Comparison of ENCODE assay signal across 22 cellular contexts in genomic region chr17:64001091-64001579, GRCh38. TPM values are rescaled to one million over a fixed set of nuclear protein-coding genes. Genes with fewer than 3 reads are reported as not detected.
DNase-seq lines count a peak whose midpoint lies in the region; ATAC-seq, FAIRE-seq and TF ChIP-seq lines count a peak whose summit lies in the region.
"Had no signal": no experiment of that assay in that cellular context is flagged by ENCODE, and none has a peak within 500 bp of the region (broad histone marks: within the 10 kb centered on the region; RNA-seq: fewer than 3 reads in every experiment).

No MANE protein-coding gene starts in this region.

- H3K56ac ChIP-seq in H9 (ENCODE audit: insufficient read length, low read depth, low read length) = no peak overlapping the region

- H2BK120ac ChIP-seq in H9 (ENCODE audit: low read depth, low read length, poor library complexity, severe bottlenecking) = no peak overlapping the region

- no peak overlapping the region for H3K4ac ChIP-seq in H9 (ENCODE audit: low read depth, low read length)

- TF ChIP-seq EP300 in HepG2 (IDR thresholded peaks at IDR 0.05; ENCODE audit: low read depth in 2 of 2, low read length in 2 of 2) (no peak), HepG2 (CRISPR knock-in tag; IDR thresholded peaks at IDR 0.05; ENCODE audit: borderline replicate concordance) (no peak)

- CTCF ChIA-PET in HepG2 (lab: Yijun Ruan, JAX; ENCODE audit: low intra/inter-chr PET ratio, low total read pairs) = no interaction called here

- H3K9me3 ChIP-seq in H9 (ENCODE audit: control insufficient read depth, low read depth, low read length) (no peaks in the 10 kb centered on the region), HepG2 (ENCODE audit: low read length) (no peaks in the 10 kb centered on the region)
- H3K9me3 ChIP-seq: pancreas had no signal

- no peaks in the 10 kb centered on the region for H3K36me3 ChIP-seq in HepG2 (replicated peaks in 1 of 2; ENCODE audit: control insufficient read depth in 1 of 2, insufficient read depth in 2 of 2, low read length in 2 of 2)
- H3K36me3 ChIP-seq: pancreas had no signal

- H3K79me2 ChIP-seq in H9 (ENCODE audit: insufficient read depth, low read length) (no peaks in the 10 kb centered on the region), HepG2 (ENCODE audit: insufficient read depth, low read length) (no peaks in the 10 kb centered on the region)

- H3K23ac ChIP-seq in H9 (ENCODE audit: insufficient read length, low read depth, low read length) = no peak overlapping the region

- H4K5ac ChIP-seq in H9 (ENCODE audit: insufficient read length, low read depth, low read length) = no peak overlapping the region

- H3K27ac ChIP-seq in H9 (ENCODE audit: insufficient read length, low read depth, low read length) (no peak overlapping the region), HepG2 (ENCODE audit: extremely low read length, insufficient read depth, low read length) (no peak overlapping the region)
- H3K27ac ChIP-seq: pancreas had no signal

- FAIRE-seq in HepG2 (lab: Jason Lieb, UNC) = no peak
- FAIRE-seq: A204.1, GM12891, H54, pancreas, urothelium cell line had no signal

- POLR2A ChIA-PET in HepG2 (lab: Yijun Ruan, JAX) = interaction anchor here (0.5 kb wide), 1 partner anchor 713 kb away, joined by 3 read pairs; no protein-coding TSS in a partner anchor

- no peak overlapping the region for H2BK15ac ChIP-seq in H9 (ENCODE audit: low read depth, low read length)

- no peak overlapping the region for H3K27ac Mint-ChIP-seq in H9
- peak overlapping the region; percentile 64 for H3K27ac Mint-ChIP-seq in stimulated activated effector memory CD8-positive, alpha-beta T cell treated with anti-CD3 and anti-CD28 coated beads, Interleukin-12 subunit alpha, Interleukin-12 subunit beta, amount 100 ng/mL, for 72 hours
- H3K27ac Mint-ChIP-seq: activated CD4-positive, alpha-beta T cell treated with anti-CD3 and anti-CD28 coated beads for 36 hours had no signal

- H3K14ac ChIP-seq in H9 (ENCODE audit: insufficient read depth, low read length) = no peak overlapping the region; the same call in 1 of the 2 replicates

- H2AFZ ChIP-seq in H9 (ENCODE audit: low read length) = no peak overlapping the region
- no peak overlapping the region for H2AFZ ChIP-seq in HepG2 (ENCODE audit: low read length)

- no peak for TF ChIP-seq RAD21 in HepG2 (CRISPR knock-in tag; IDR thresholded peaks at IDR 0.05)

- ATAC-seq in HepG2 (no peak), HG02884 (IDR thresholded peaks at IDR 0.05; ENCODE audit: unreplicated experiment) (no peak), HG03025 (IDR thresholded peaks at IDR 0.05; ENCODE audit: low FRiP score, unreplicated experiment) (no peak)
- ATAC-seq in stimulated activated effector memory CD8-positive, alpha-beta T cell treated with anti-CD3 and anti-CD28 coated beads, Interleukin-12 subunit alpha, Interleukin-12 subunit beta, amount 100 ng/mL, for 72 hours = no peak
- ATAC-seq: activated CD4-positive, alpha-beta T cell treated with anti-CD3 and anti-CD28 coated beads for 36 hours had no signal

- no peak overlapping the region for H3K4me3 Mint-ChIP-seq in H9
- H3K4me3 Mint-ChIP-seq in stimulated activated effector memory CD8-positive, alpha-beta T cell treated with anti-CD3 and anti-CD28 coated beads, Interleukin-12 subunit alpha, Interleukin-12 subunit beta, amount 100 ng/mL, for 72 hours = no peak overlapping the region
- H3K4me3 Mint-ChIP-seq: activated CD4-positive, alpha-beta T cell treated with anti-CD3 and anti-CD28 coated beads for 36 hours had no signal

- no peak overlapping the region for H3K9ac ChIP-seq in H9 (ENCODE audit: extremely low read depth, insufficient read length, low read length)
- no peak overlapping the region for H3K9ac ChIP-seq in HepG2 (ENCODE audit: insufficient read depth, low read depth, low read length)

- in situ Hi-C loops in HepG2 (cut with HindIII; ENCODE audit: extremely low pct_ligation_motif_present, low pct_unique_long_range_greater_than_20kb) = no loop called here

- no peaks in the 10 kb centered on the region; a peak in 1 of 5 replicates for H3K9me3 Mint-ChIP-seq in H9
- H3K9me3 Mint-ChIP-seq in stimulated activated effector memory CD8-positive, alpha-beta T cell treated with anti-CD3 and anti-CD28 coated beads, Interleukin-12 subunit alpha, Interleukin-12 subunit beta, amount 100 ng/mL, for 72 hours = no peaks in the 10 kb centered on the region
- H3K9me3 Mint-ChIP-seq: central memory CD8-positive, alpha-beta T cell; naive B cell had no signal

- no TSS peak for BruUV-seq in HepG2 (replicated peaks; lab: Mats Ljungman, UMichigan)

- H3K79me1 ChIP-seq in H9 (ENCODE audit: insufficient read depth, low read depth, low read length, poor library complexity, severe bottlenecking) = no peaks in the 10 kb centered on the region

- intact Hi-C loops in HepG2 (cut with micrococcal nuclease; ENCODE audit: unreplicated experiment) = no loop called here

- 0 out of 7 replicates have a peak, but pooled peaks cover 0 to 2% (median 0%) of the 10 kb centered on the region in 3 experiments for H3K36me3 Mint-ChIP-seq in H9 (ENCODE audit: insufficient read depth in 1 of 3, low read depth in 3 of 3)
- H3K36me3 Mint-ChIP-seq in stimulated activated effector memory CD8-positive, alpha-beta T cell treated with anti-CD3 and anti-CD28 coated beads, Interleukin-12 subunit alpha, Interleukin-12 subunit beta, amount 100 ng/mL, for 72 hours = peaks cover 49% of the 10 kb centered on the region

- no peak overlapping the region; a peak in 1 of 6 replicates for H3K4me3 ChIP-seq in HepG2 (replicated peaks in 1 of 3; ENCODE audit: insufficient read depth in 1 of 3, low read depth in 2 of 3, low read length in 3 of 3)
- H3K4me3 ChIP-seq: pancreas had no signal

- H3K18ac ChIP-seq in H9 (ENCODE audit: insufficient read length, low read depth, low read length) = no peak overlapping the region

- H3K4me1 Mint-ChIP-seq in H9 = peaks cover 9 to 25% of the 10 kb centered on the region in 2 experiments
- H3K4me1 Mint-ChIP-seq in stimulated activated effector memory CD8-positive, alpha-beta T cell treated with anti-CD3 and anti-CD28 coated beads, Interleukin-12 subunit alpha, Interleukin-12 subunit beta, amount 100 ng/mL, for 72 hours = peaks cover 55% of the 10 kb centered on the region

- peaks cover 6% of the 10 kb centered on the region; the same call in 1 of the 2 replicates for H3K27me3 ChIP-seq in H9 (ENCODE audit: insufficient read depth, low read length)
- H3K27me3 ChIP-seq in HepG2 (ENCODE audit: control insufficient read depth in 1 of 2, insufficient read depth in 2 of 2, low read length in 2 of 2) = peaks cover 7 to 22% of the 10 kb centered on the region in 2 experiments; a peak in 4 of 5 replicates
- H3K27me3 ChIP-seq: pancreas had no signal

- no peak overlapping the region for H4K91ac ChIP-seq in H9 (ENCODE audit: insufficient read length, low read depth, low read length)

- no peak for TF ChIP-seq POLR2A in HepG2 (IDR thresholded peaks at IDR 0.05; ENCODE audit: insufficient read depth in 1 of 2, low read depth in 2 of 2, low read length in 2 of 2)

- no peak for TF ChIP-seq CTCF in H9 (conservative IDR thresholded peaks at IDR 0.05)
- TF ChIP-seq CTCF in HepG2 (CRISPR knock-in tag; IDR thresholded peaks at IDR 0.05) = no peak

- H3K4me2 ChIP-seq in H9 (ENCODE audit: insufficient read depth, insufficient read length, low read length) (no peak overlapping the region), HepG2 (ENCODE audit: low read depth, low read length) (peak overlapping the region; percentile 28; the same call in 1 of the 2 replicates)

- peak; percentile 53 for DNase-seq in activated CD8-positive, alpha-beta memory T cell treated with anti-CD3 and anti-CD28 coated beads for 24 hours
- no peak for DNase-seq in activated CD8-positive, alpha-beta memory T cell treated with anti-CD3 and anti-CD28 coated beads, Interleukin-2, amount 50 U/mL, for 48 hours
- DNase-seq in H9 (peak; percentile 20), HepG2 (ENCODE audit: low spot score) (no peak), COLO668 (lab: John Stamatoyannopoulos, UW; ENCODE audit: unreplicated experiment) (no peak)
- no peak for DNase-seq in stimulated activated effector memory CD8-positive, alpha-beta T cell treated with anti-CD3 and anti-CD28 coated beads, Interleukin-12 subunit alpha, Interleukin-12 subunit beta, amount 100 ng/mL, for 72 hours (ENCODE audit: low spot score in 2 of 2)
- DNase-seq: activated CD4-positive, alpha-beta T cell treated with anti-CD3 and anti-CD28 coated beads for 36 hours; anterior cingulate cortex; C1 segment of cervical spinal cord; naive B cell; NCI-H1436; stimulated activated CD4-positive, alpha-beta T cell treated with anti-CD3 and anti-CD28 coated beads, Interleukin-2, amount 100 ng/mL, for 48 hours; T1000 had no signal

- H3K4me1 ChIP-seq in H9 (ENCODE audit: insufficient read depth, low read length) (0 out of 2 replicates have a peak, but pooled peaks cover 3% of the 10 kb centered on the region), HepG2 (ENCODE audit: insufficient read depth, low read length) (peaks cover 62% of the 10 kb centered on the region)

- no peak overlapping the region for H4K8ac ChIP-seq in H9 (replicated peaks; ENCODE audit: insufficient read length, low read depth, low read length)

- peaks cover 11% of the 10 kb centered on the region for H3K23me2 ChIP-seq in H9 (ENCODE audit: insufficient read length, low read depth, low read length, poor library complexity, severe bottlenecking)

- H3T11ph ChIP-seq in H9 (ENCODE audit: low read length) = no peak overlapping the region

- no peak overlapping the region for H2BK12ac ChIP-seq in H9 (ENCODE audit: insufficient read length, low read depth, low read length)

- H2AK5ac ChIP-seq in H9 (ENCODE audit: insufficient read length, low read length) = no peak overlapping the region

- peaks cover 40% of the 10 kb centered on the region for H3K27me3 Mint-ChIP-seq in H9 (ENCODE audit: low read depth)
- H3K27me3 Mint-ChIP-seq: activated CD4-positive, alpha-beta T cell treated with anti-CD3 and anti-CD28 coated beads for 36 hours; central memory CD8-positive, alpha-beta T cell; naive B cell had no signal

- H2BK20ac ChIP-seq in H9 (ENCODE audit: low read depth, low read length, poor library complexity, severe bottlenecking) = no peak overlapping the region

- H2BK5ac ChIP-seq in H9 (ENCODE audit: insufficient read length, low read length) = no peak overlapping the region

- no peaks in the 10 kb centered on the region for H4K20me1 ChIP-seq in H9 (ENCODE audit: control insufficient read depth, insufficient read depth, insufficient read length)
- H4K20me1 ChIP-seq in HepG2 (ENCODE audit: insufficient read depth, low read length) = no peaks in the 10 kb centered on the region

- WGBS in H9 (ENCODE audit: extremely low coverage, insufficient read length, low lambda C conversion rate) = no CpG with 5 or more reads among the region's 7 CpGs
- WGBS in HepG2 (ENCODE audit: low lambda C conversion rate) = 50% methylated on average over 7 of the region's 7 CpGs

RNA-seq across cellular contexts. Expression of gene PRR29, which starts 3.0 kb away (rescaled TPM):
- total RNA-seq in H9 (2021) (0.87 and 1.5 TPM in 2 replicates), HepG2 (2016; rRNA removed; fragmentation: Illumina TruSeq; extraction: Trizol) (0.07 and 0.11 TPM in 2 replicates)
- total RNA-seq in HepG2 (2016; cell fraction: cytosol; rRNA removed; fragmentation: Illumina TruSeq; extraction: Trizol; ENCODE audit: low read depth) = not detected in 2 replicates
- total RNA-seq in HepG2 (2016; cell fraction: insoluble cytoplasmic fraction; rRNA removed; fragmentation: Illumina TruSeq; extraction: Trizol) = 0.19 TPM in 1 of 2 replicates, not detected in the other
- total RNA-seq in HepG2 (2016; cell fraction: membrane; rRNA removed; fragmentation: Illumina TruSeq; extraction: Trizol) = 0.06 and 0.14 TPM in 2 replicates
- not detected in 2 replicates for total RNA-seq in HepG2 (2016; cell fraction: nucleus; rRNA removed; fragmentation: Illumina TruSeq; extraction: Trizol)
- 0.08 and 0.20 TPM in 2 replicates for polyA plus RNA-seq in HepG2 (2011; rRNA removed)
- 0.06 and 0.07 TPM in 2 replicates for polyA plus RNA-seq in HepG2 (2011; cell fraction: cytosol; rRNA removed)
- polyA plus RNA-seq in HepG2 (2011; cell fraction: nucleus; rRNA removed) = 0.73 and 0.96 TPM in 2 replicates
- polyA plus RNA-seq in HepG2 (2012) = 0.21 and 0.40 TPM in 2 replicates
- polyA plus RNA-seq in HepG2 (2016; cell fraction: cytosol; fragmentation: Illumina TruSeq; extraction: Trizol; ENCODE audit: low read depth) = 0.10 and 0.11 TPM in 2 replicates
- 0.23 TPM in 1 of 2 replicates, not detected in the other for polyA plus RNA-seq in HepG2 (2016; cell fraction: insoluble cytoplasmic fraction; fragmentation: Illumina TruSeq; extraction: Trizol; ENCODE audit: low read depth)
- not detected in 2 replicates for polyA plus RNA-seq in HepG2 (2016; cell fraction: membrane; fragmentation: Illumina TruSeq; extraction: Trizol; ENCODE audit: low read depth)
- polyA plus RNA-seq in HepG2 (2016; cell fraction: nucleus; fragmentation: Illumina TruSeq; extraction: Trizol; ENCODE audit: insufficient read depth, low read depth) = not detected in 2 replicates
- polyA minus RNA-seq in HepG2 (2011; rRNA and poly(A)+ RNA removed; ENCODE audit: low replicate concordance) = 0.16 TPM in 1 of 2 replicates, not detected in the other
- polyA minus RNA-seq in HepG2 (2011; cell fraction: cytosol; rRNA and poly(A)+ RNA removed) = not detected in 2 replicates
- 0.26 and 0.37 TPM in 2 replicates for polyA minus RNA-seq in HepG2 (2011; cell fraction: nucleus; rRNA and poly(A)+ RNA removed)

RNA-seq across cellular contexts. Expression of gene ICAM2, which starts 19.3 kb away (rescaled TPM):
- total RNA-seq in H9 (2021) (0.28 and 0.35 TPM in 2 replicates), HepG2 (2016; rRNA removed; fragmentation: Illumina TruSeq; extraction: Trizol) (7.9 and 10.9 TPM in 2 replicates)
- total RNA-seq in HepG2 (2016; cell fraction: cytosol; rRNA removed; fragmentation: Illumina TruSeq; extraction: Trizol; ENCODE audit: low read depth) = 4.1 and 5.7 TPM in 2 replicates
- 9.4 and 10.9 TPM in 2 replicates for total RNA-seq in HepG2 (2016; cell fraction: insoluble cytoplasmic fraction; rRNA removed; fragmentation: Illumina TruSeq; extraction: Trizol)
- 8.3 and 9.3 TPM in 2 replicates for total RNA-seq in HepG2 (2016; cell fraction: membrane; rRNA removed; fragmentation: Illumina TruSeq; extraction: Trizol)
- 7.4 and 8.7 TPM in 2 replicates for total RNA-seq in HepG2 (2016; cell fraction: nucleus; rRNA removed; fragmentation: Illumina TruSeq; extraction: Trizol)
- polyA plus RNA-seq in HepG2 (2011; rRNA removed) = 20.8 and 21.4 TPM in 2 replicates
- 25.1 and 29.5 TPM in 2 replicates for polyA plus RNA-seq in HepG2 (2011; cell fraction: cytosol; rRNA removed)
- polyA plus RNA-seq in HepG2 (2011; cell fraction: nucleus; rRNA removed) = 10.1 and 10.2 TPM in 2 replicates
- polyA plus RNA-seq in HepG2 (2012) = 6.0 and 8.9 TPM in 2 replicates
- 3.9 and 5.8 TPM in 2 replicates for polyA plus RNA-seq in HepG2 (2016; cell fraction: cytosol; fragmentation: Illumina TruSeq; extraction: Trizol; ENCODE audit: low read depth)
- polyA plus RNA-seq in HepG2 (2016; cell fraction: insoluble cytoplasmic fraction; fragmentation: Illumina TruSeq; extraction: Trizol; ENCODE audit: low read depth) = 7.5 and 8.3 TPM in 2 replicates
- polyA plus RNA-seq in HepG2 (2016; cell fraction: membrane; fragmentation: Illumina TruSeq; extraction: Trizol; ENCODE audit: low read depth) = 5.9 and 6.9 TPM in 2 replicates
- polyA plus RNA-seq in HepG2 (2016; cell fraction: nucleus; fragmentation: Illumina TruSeq; extraction: Trizol; ENCODE audit: insufficient read depth, low read depth) = 11.9 and 12.3 TPM in 2 replicates
- polyA minus RNA-seq in HepG2 (2011; rRNA and poly(A)+ RNA removed; ENCODE audit: low replicate concordance) = 1.3 and 35.6 TPM in 2 replicates
- polyA minus RNA-seq in HepG2 (2011; cell fraction: cytosol; rRNA and poly(A)+ RNA removed) = 6.6 and 7.4 TPM in 2 replicates
- polyA minus RNA-seq in HepG2 (2011; cell fraction: nucleus; rRNA and poly(A)+ RNA removed) = 4.2 and 7.6 TPM in 2 replicates

RNA-seq across cellular contexts. Expression of gene SCN4A, which starts 28.4 kb away (rescaled TPM):
- total RNA-seq in H9 (2021) (5.0 and 5.8 TPM in 2 replicates), HepG2 (2016; rRNA removed; fragmentation: Illumina TruSeq; extraction: Trizol) (0.02 TPM in 1 of 2 replicates, not detected in the other)
- not detected in 2 replicates for total RNA-seq in HepG2 (2016; cell fraction: cytosol; rRNA removed; fragmentation: Illumina TruSeq; extraction: Trizol; ENCODE audit: low read depth)
- total RNA-seq in HepG2 (2016; cell fraction: insoluble cytoplasmic fraction; rRNA removed; fragmentation: Illumina TruSeq; extraction: Trizol) = not detected in 2 replicates
- total RNA-seq in HepG2 (2016; cell fraction: membrane; rRNA removed; fragmentation: Illumina TruSeq; extraction: Trizol) = not detected in 2 replicates
- total RNA-seq in HepG2 (2016; cell fraction: nucleus; rRNA removed; fragmentation: Illumina TruSeq; extraction: Trizol) = not detected in 2 replicates
- 0.03 and 0.04 TPM in 2 replicates for polyA plus RNA-seq in HepG2 (2011; rRNA removed)
- polyA plus RNA-seq in HepG2 (2011; cell fraction: cytosol; rRNA removed) = 0.01 TPM in 2 replicates
- polyA plus RNA-seq in HepG2 (2011; cell fraction: nucleus; rRNA removed) = 0.07 and 0.13 TPM in 2 replicates
- polyA plus RNA-seq in HepG2 (2012) = 0.03 and 0.12 TPM in 2 replicates
- polyA plus RNA-seq in HepG2 (2016; cell fraction: cytosol; fragmentation: Illumina TruSeq; extraction: Trizol; ENCODE audit: low read depth) = not detected in 2 replicates
- polyA plus RNA-seq in HepG2 (2016; cell fraction: insoluble cytoplasmic fraction; fragmentation: Illumina TruSeq; extraction: Trizol; ENCODE audit: low read depth) = not detected in 2 replicates
- polyA plus RNA-seq in HepG2 (2016; cell fraction: membrane; fragmentation: Illumina TruSeq; extraction: Trizol; ENCODE audit: low read depth) = not detected in 2 replicates
- not detected in 2 replicates for polyA plus RNA-seq in HepG2 (2016; cell fraction: nucleus; fragmentation: Illumina TruSeq; extraction: Trizol; ENCODE audit: insufficient read depth, low read depth)
- polyA minus RNA-seq in HepG2 (2011; rRNA and poly(A)+ RNA removed; ENCODE audit: low replicate concordance) = 0.38 and 4.1 TPM in 2 replicates
- not detected in 2 replicates for polyA minus RNA-seq in HepG2 (2011; cell fraction: cytosol; rRNA and poly(A)+ RNA removed)
- polyA minus RNA-seq in HepG2 (2011; cell fraction: nucleus; rRNA and poly(A)+ RNA removed) = 0.26 and 0.37 TPM in 2 replicates
- total RNA-seq: lung microvascular endothelial cell had no signal

Comparison
In these comparisons a context has a peak if more than half of its experiments do, and no peak if none do; other contexts are left out.
1. DNase-seq: peak in activated CD8-positive, alpha-beta memory T cell treated with anti-CD3 and anti-CD28 coated beads for 24 hours (single experiment) and H9 (single experiment); none in activated CD8-positive, alpha-beta memory T cell treated with anti-CD3 and anti-CD28 coated beads, Interleukin-2, amount 50 U/mL, for 48 hours (single experiment), HepG2 (single experiment), stimulated activated effector memory CD8-positive, alpha-beta T cell treated with anti-CD3 and anti-CD28 coated beads, Interleukin-12 subunit alpha, Interleukin-12 subunit beta, amount 100 ng/mL, for 72 hours (0 of 2) and COLO668 (single experiment).